24 cellular contexts compared by ENCODE assay signal in the genomic region with DNA sequence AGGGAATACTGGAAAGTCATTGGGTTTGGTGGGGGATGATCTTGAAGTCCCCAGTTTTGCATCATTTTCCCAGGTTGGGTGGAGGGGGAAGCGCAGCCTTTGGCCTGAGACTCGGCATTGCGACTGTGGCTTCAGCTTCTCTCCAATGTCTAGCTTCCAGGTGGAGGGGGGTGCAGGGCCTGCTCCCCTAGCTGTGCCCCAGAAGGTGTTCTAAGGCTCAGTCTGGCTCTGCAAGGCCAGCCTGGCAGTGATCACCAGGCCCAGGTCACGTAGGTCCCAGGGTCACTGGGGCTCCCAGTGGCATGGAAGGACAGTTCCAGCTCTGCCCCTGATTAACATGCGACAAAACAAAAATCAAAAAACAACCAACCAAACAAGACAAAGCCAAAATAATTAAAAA. TPM values are rescaled to one million over a fixed set of nuclear protein-coding genes. Genes with fewer than 3 reads are reported as not detected.
"Had no signal": no experiment of that assay in that cellular context is flagged by ENCODE, and none has a peak within 500 bp of the region (broad histone marks: within the 10 kb centered on the region; RNA-seq: fewer than 3 reads in every experiment).

No MANE protein-coding gene starts in this region.

- H3K27me3 ChIP-seq: adrenal gland, breast epithelium, Peyer's patch had no signal

- H3K4me3 ChIP-seq: adrenal gland, breast epithelium, K562, Peyer's patch had no signal

- ATAC-seq: activated CD8-positive, alpha-beta T cell treated with anti-CD3 and anti-CD28 coated beads, Interleukin-2, amount 10 ng/mL, durations not matched to agents 7 days and 5 days; K562; WTC11 had no signal

- H3K9me3 ChIP-seq: adrenal gland, breast epithelium, Peyer's patch had no signal

- H3K36me3 ChIP-seq: adrenal gland, breast epithelium, Peyer's patch had no signal

- H3K4me1 ChIP-seq: adrenal gland had no signal

- H3K27ac ChIP-seq: adrenal gland, Peyer's patch had no signal

- FAIRE-seq: K562 had no signal

- DNase-seq: activated CD4-positive, alpha-beta T cell treated with anti-CD3 and anti-CD28 coated beads for 48 hours; activated CD4-positive, alpha-beta T cell treated with anti-CD3 and anti-CD28 coated beads, Interleukin-2, amount 50 U/mL, for 4 hours; activated CD4-positive, CD25-positive, alpha-beta regulatory T cell treated with anti-CD3 and anti-CD28 coated beads, Interleukin-2, amount 50 U/mL, for 72 hours; activated CD8-positive, alpha-beta memory T cell treated with anti-CD3 and anti-CD28 coated beads, Interleukin-2, amount 50 U/mL, for 48 hours; activated CD8-positive, alpha-beta T cell treated with anti-CD3 and anti-CD28 coated beads, Interleukin-2, amount 10 ng/mL, durations not matched to agents 7 days and 5 days; activated naive CD4-positive, alpha-beta T cell treated with anti-CD3 and anti-CD28 coated beads, Interleukin-2, amount 10 ng/mL, durations not matched to agents 7 days and 5 days; activated naive CD8-positive, alpha-beta T cell treated with anti-CD3 and anti-CD28 coated beads, Interleukin-2, amount 10 ng/mL, durations not matched to agents 7 days and 5 days; activated T-cell treated with anti-CD3 and anti-CD28 coated beads, Interleukin-2, amount 50 U/mL, for 1 hour; aorta; Karpas-422; MM.1S; NCI-H1105; NCI-H1436; NCI-H1694 treated with DMSO at 0.1 percent for 48 hours; NCI-H2029 treated with DMSO at 0.1 percent for 48 hours; NCI-H510A treated with DMSO at 0.1 percent for 48 hours; NCI-H69; SHP77 treated with DMSO at 0.1 percent for 48 hours had no signal

RNA-seq across cellular contexts. Expression of gene HAAO, which starts 56.9 kb away (rescaled TPM):
- total RNA-seq: K562, SK-MEL-5 had no signal
- polyA plus RNA-seq: K562 had no signal
